In the genomic region with DNA sequence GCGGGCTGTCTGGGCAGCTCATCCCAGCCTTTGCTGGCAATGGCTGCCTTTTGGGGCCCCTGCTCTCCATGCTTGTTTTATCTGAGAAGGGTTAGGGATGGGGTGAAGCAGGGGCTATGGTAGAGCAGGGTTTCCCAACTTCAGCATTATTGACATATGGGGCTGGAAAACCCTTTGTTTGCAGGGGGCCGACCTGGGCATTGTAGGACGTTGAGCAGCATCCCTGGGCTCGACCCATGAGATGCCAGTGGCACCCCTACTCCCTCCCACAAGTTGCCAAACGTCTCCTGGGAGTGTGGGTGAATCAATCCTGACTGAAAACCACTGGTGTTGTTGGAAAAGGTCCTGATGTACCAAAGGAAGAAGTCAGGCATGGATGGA, we compare ENCODE assay signal across 24 cellular contexts. TPM values are rescaled to one million over a fixed set of nuclear protein-coding genes. Genes with fewer than 3 reads are reported as not detected.
"Had no signal": no experiment of that assay in that cellular context is flagged by ENCODE, and none has a peak within 500 bp of the region (broad histone marks: within the 10 kb centered on the region; RNA-seq: fewer than 3 reads in every experiment).

No MANE protein-coding gene starts in this region.

- H3K36me3 ChIP-seq: MG63 had no signal

- H3K9me3 ChIP-seq: SK-N-SH had no signal

- H3K27me3 ChIP-seq: MG63 had no signal

- DNase-seq: Karpas-422, KG1, NCI-H1092, NCI-H1105 treated with DMSO at 0.1 percent for 48 hours, NCI-H1417 treated with DMSO at 0.1 percent for 48 hours, NCI-H146, NCI-H1694 treated with DMSO at 0.1 percent for 48 hours, NCI-H1930, NCI-H2081, NCI-H2107, NCI-H2171, NCI-H226, NCI-H446, NCI-H510A, NCI-H524 treated with DMSO at 0.1 percent for 48 hours, NCI-H69, NCI-H774, PC-3, SHP77, SK-N-SH had no signal

- ATAC-seq: Panc1, PC-3 had no signal

- H3K4me3 ChIP-seq: MG63 had no signal

- H3K27ac ChIP-seq: RWPE1 had no signal

RNA-seq across cellular contexts. Expression of gene KCNK5, which starts 56.9 kb away (rescaled TPM):
- total RNA-seq: OCI-LY7 had no signal
- polyA plus RNA-seq: SK-N-SH had no signal
